11 cellular contexts compared by ENCODE assay signal in genomic region chr2:23375448-23375847, GRCh38. TPM values are rescaled to one million over a fixed set of nuclear protein-coding genes. Genes with fewer than 3 reads are reported as not detected.
DNase-seq lines count a peak whose midpoint lies in the region; ATAC-seq and TF ChIP-seq lines count a peak whose summit lies in the region.
"Had no signal": no experiment of that assay in that cellular context is flagged by ENCODE, and none has a peak within 500 bp of the region (broad histone marks: within the 10 kb centered on the region; RNA-seq: fewer than 3 reads in every experiment).

No MANE protein-coding gene starts in this region.

- no peaks in the 10 kb centered on the region for H4K20me1 ChIP-seq in SK-N-SH (ENCODE audit: insufficient read depth)

- WGBS in SK-N-SH (ENCODE audit: low lambda C conversion rate) = 63% methylated on average over 3 of the region's 3 CpGs

- no peaks in the 10 kb centered on the region for H3K27me3 Mint-ChIP-seq in MCF 10A (ENCODE audit: insufficient read depth, unreplicated experiment)
- peaks cover 24 to 35% of the 10 kb centered on the region in 2 donors for H3K27me3 Mint-ChIP-seq in stimulated activated naive B cell treated with anti-CD40 and anti-IgM and Interleukin-4, amounts not matched to agents 10 μg/mL and 1 μg/mL and 100 μg/mL, for 72 hours

- H3K36me3 Mint-ChIP-seq in MCF 10A (ENCODE audit: insufficient read depth, unreplicated experiment) = no peaks in the 10 kb centered on the region
- no peaks in the 10 kb centered on the region for H3K36me3 Mint-ChIP-seq in stimulated activated naive B cell treated with anti-CD40 and anti-IgM and Interleukin-4, amounts not matched to agents 10 μg/mL and 1 μg/mL and 100 μg/mL, for 72 hours

- H3K36me3 ChIP-seq in breast epithelium (no peaks in the 10 kb centered on the region), SK-N-SH (replicated peaks in 1 of 2; ENCODE audit: control insufficient read depth in 1 of 2, insufficient read depth in 2 of 2, low read length in 1 of 2) (no peaks in the 10 kb centered on the region), right atrium auricular region (no peaks in the 10 kb centered on the region)
- H3K36me3 ChIP-seq: esophagus muscularis mucosa, thoracic aorta had no signal

- H3K4me3 ChIP-seq in breast epithelium (no peak overlapping the region), SK-N-SH (ENCODE audit: low read depth in 2 of 2, low read length in 1 of 2) (no peak overlapping the region), right atrium auricular region (no peak overlapping the region)
- H3K4me3 ChIP-seq: esophagus muscularis mucosa, thoracic aorta had no signal

- no peak overlapping the region for H3K27ac ChIP-seq in breast epithelium
- no peak overlapping the region for H3K27ac ChIP-seq in SK-N-SH (ENCODE audit: low read depth in 2 of 2, low read length in 1 of 2)
- no peak overlapping the region for H3K27ac ChIP-seq in right atrium auricular region
- H3K27ac ChIP-seq: C4-2B, esophagus muscularis mucosa, thoracic aorta had no signal

- BruUV-seq in MCF 10A (replicated peaks; lab: Mats Ljungman, UMichigan) = no TSS peak

- peaks cover 29% of the 10 kb centered on the region for H3K4me1 Mint-ChIP-seq in MCF 10A (ENCODE audit: insufficient read depth, unreplicated experiment)
- H3K4me1 Mint-ChIP-seq in stimulated activated naive B cell treated with anti-CD40 and anti-IgM and Interleukin-4, amounts not matched to agents 10 μg/mL and 1 μg/mL and 100 μg/mL, for 72 hours = peaks cover 4% of the 10 kb centered on the region in 2 donors

- POLR2A ChIA-PET in MCF 10A (lab: Yijun Ruan, JAX) = no interaction called here
- POLR2A ChIA-PET in SK-N-SH (lab: Yijun Ruan, JAX) = no interaction called here

- no peak overlapping the region for H3K4me2 ChIP-seq in SK-N-SH

- CTCF ChIA-PET in MCF 10A (lab: Yijun Ruan, JAX) = interaction anchor here (1.5 to 2.8 kb wide), 2 partner anchors 8 to 25 kb away, joined by 5 to 17 read pairs; no protein-coding TSS in a partner anchor
- CTCF ChIA-PET in SK-N-SH (lab: Yijun Ruan, JAX) = interaction anchor here (1.1 to 2.8 kb wide), 4 partner anchors 15 to 29 kb away, joined by 3 to 10 read pairs (median 6); no protein-coding TSS in a partner anchor

- no peak for TF ChIP-seq POLR2A in breast epithelium (IDR thresholded peaks at IDR 0.05)

- no peak overlapping the region for H3K4me3 Mint-ChIP-seq in MCF 10A (ENCODE audit: unreplicated experiment)
- no peak overlapping the region for H3K4me3 Mint-ChIP-seq in stimulated activated naive B cell treated with anti-CD40 and anti-IgM and Interleukin-4, amounts not matched to agents 10 μg/mL and 1 μg/mL and 100 μg/mL, for 72 hours

- TF ChIP-seq CTCF in MCF 10A (IDR thresholded peaks at IDR 0.05; ENCODE audit: unreplicated experiment) (no peak), breast epithelium (IDR thresholded peaks at IDR 0.05) (no peak), SK-N-SH (IDR thresholded peaks at IDR 0.05) (no peak), right atrium auricular region (IDR thresholded peaks at IDR 0.05) (no peak)

- DNase-seq in MCF 10A (ENCODE audit: unreplicated experiment) = peak; percentile 63
- no peak for DNase-seq in breast epithelium (ENCODE audit: low spot score in 2 of 2)
- peak; percentile 55 for DNase-seq in SK-N-SH
- DNase-seq in stimulated activated naive B cell treated with anti-CD40 and anti-IgM and Interleukin-4, amounts not matched to agents 10 μg/mL and 1 μg/mL and 100 μg/mL, for 72 hours = no peak
- DNase-seq in right atrium auricular region (ENCODE audit: low spot score) = no peak
- DNase-seq in CD1c-positive myeloid dendritic cell (ENCODE audit: extremely low spot score) = no peak
- DNase-seq in stimulated activated CD4-positive, alpha-beta T cell treated with anti-CD3 and anti-CD28 coated beads, Interleukin-2, amount 100 ng/mL, for 24 hours = no peak

- no peaks in the 10 kb centered on the region for H3K79me2 ChIP-seq in SK-N-SH (ENCODE audit: insufficient read depth)

- H2AFZ ChIP-seq in SK-N-SH (ENCODE audit: low read depth) = no peak overlapping the region

- intact Hi-C loops in MCF 10A (cut with micrococcal nuclease) = no loop called here
- intact Hi-C loops in breast epithelium (cut with DNase I; ENCODE audit: low total_unique reads) = no loop called here

- H3K27ac Mint-ChIP-seq in MCF 10A (ENCODE audit: low read depth, unreplicated experiment) = no peak overlapping the region
- no peak overlapping the region for H3K27ac Mint-ChIP-seq in stimulated activated naive B cell treated with anti-CD40 and anti-IgM and Interleukin-4, amounts not matched to agents 10 μg/mL and 1 μg/mL and 100 μg/mL, for 72 hours

- H3F3A ChIP-seq in SK-N-SH (replicated peaks; ENCODE audit: insufficient read depth) = no peaks in the 10 kb centered on the region

- no peaks in the 10 kb centered on the region for H3K9me2 ChIP-seq in SK-N-SH

- H3K27me3 ChIP-seq in breast epithelium = peaks cover 0 to 4% of the 10 kb centered on the region in 2 donors
- H3K27me3 ChIP-seq in SK-N-SH (ENCODE audit: insufficient read depth) = no peaks in the 10 kb centered on the region
- no peaks in the 10 kb centered on the region for H3K27me3 ChIP-seq in right atrium auricular region
- H3K27me3 ChIP-seq: esophagus muscularis mucosa had no signal

- peak; percentile 28 for ATAC-seq in HG03108 (IDR thresholded peaks at IDR 0.05; ENCODE audit: unreplicated experiment)
- ATAC-seq in stimulated activated naive B cell treated with anti-CD40 and anti-IgM and Interleukin-4, amounts not matched to agents 10 μg/mL and 1 μg/mL and 100 μg/mL, for 72 hours (replicated peaks) = peak; percentile 53 to 79

- H3K9ac ChIP-seq in SK-N-SH = no peak overlapping the region

- no peak for TF ChIP-seq EP300 in SK-N-SH (IDR thresholded peaks at IDR 0.05; ENCODE audit: borderline replicate concordance in 1 of 2, low read depth in 1 of 2, low read length in 1 of 2)

- no peak for TF ChIP-seq RAD21 in SK-N-SH (IDR thresholded peaks at IDR 0.05; ENCODE audit: low read length)

- no peaks in the 10 kb centered on the region for H3K4me1 ChIP-seq in breast epithelium
- H3K4me1 ChIP-seq in SK-N-SH (ENCODE audit: control insufficient read depth in 1 of 2, insufficient read depth in 2 of 2, low read depth in 1 of 2, low read length in 1 of 2) = no peaks in the 10 kb centered on the region; a peak in 1 of 4 replicates
- H3K4me1 ChIP-seq in right atrium auricular region = peaks cover 0 to under 1% of the 10 kb centered on the region in 2 donors

- no peaks in the 10 kb centered on the region for H3K9me3 Mint-ChIP-seq in MCF 10A (ENCODE audit: unreplicated experiment)
- peaks cover 0 to 4% of the 10 kb centered on the region in 2 donors for H3K9me3 Mint-ChIP-seq in stimulated activated naive B cell treated with anti-CD40 and anti-IgM and Interleukin-4, amounts not matched to agents 10 μg/mL and 1 μg/mL and 100 μg/mL, for 72 hours

- H3K9me3 ChIP-seq in breast epithelium = no peaks in the 10 kb centered on the region
- no peaks in the 10 kb centered on the region for H3K9me3 ChIP-seq in SK-N-SH
- H3K9me3 ChIP-seq in right atrium auricular region = no peaks in the 10 kb centered on the region
- H3K9me3 ChIP-seq: thoracic aorta had no signal

TF ChIP-seq in SK-N-SH, 30 proteins besides CTCF, POLR2A, EP300 and RAD21:
- TF ChIP-seq, protein P1, sequence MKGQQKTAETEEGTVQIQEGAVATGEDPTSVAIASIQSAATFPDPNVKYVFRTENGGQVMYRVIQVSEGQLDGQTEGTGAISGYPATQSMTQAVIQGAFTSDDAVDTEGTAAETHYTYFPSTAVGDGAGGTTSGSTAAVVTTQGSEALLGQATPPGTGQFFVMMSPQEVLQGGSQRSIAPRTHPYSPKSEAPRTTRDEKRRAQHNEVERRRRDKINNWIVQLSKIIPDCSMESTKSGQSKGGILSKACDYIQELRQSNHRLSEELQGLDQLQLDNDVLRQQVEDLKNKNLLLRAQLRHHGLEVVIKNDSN (IDR thresholded peaks at IDR 0.05; ENCODE audit: borderline replicate concordance, low read depth) = peak; percentile 79
- no peak for TF ChIP-seq JUND (IDR thresholded peaks at IDR 0.05)
- no peak for TF ChIP-seq NRF1 (IDR thresholded peaks at IDR 0.05; ENCODE audit: low read depth, low read length)
- no peak for TF ChIP-seq EZH2phosphoT487 (IDR thresholded peaks at IDR 0.05; ENCODE audit: borderline replicate concordance, low read depth)
- TF ChIP-seq USF2 (IDR thresholded peaks at IDR 0.05; ENCODE audit: borderline replicate concordance, low read depth, low read length) = no peak

RNA-seq across cellular contexts. Expression of gene KLHL29, which starts 9.5 kb away (rescaled TPM):
- total RNA-seq in MCF 10A (2022) (36.3 and 43.1 TPM in 2 replicates), breast epithelium (10 to 100 TPM in 2 of 3 donors, 1 to 10 TPM in 1; 4.5 to 20.9 (median 14.7) TPM), right atrium auricular region (1 to 10 TPM; 2.0 to 4.2 TPM)
- 4.2 and 4.6 TPM in 2 replicates for polyA plus RNA-seq in SK-N-SH (2012; rRNA removed)
- 2.9 and 3.8 TPM in 2 replicates for polyA plus RNA-seq in SK-N-SH (2012; cell fraction: cytosol; rRNA removed)
- polyA plus RNA-seq in SK-N-SH (2012; cell fraction: nucleus; rRNA removed) = 17.7 and 21.5 TPM in 2 replicates

Comparison
In these comparisons a context has a peak if more than half of its experiments do, and no peak if none do; other contexts are left out.
1. DNase-seq: peak in MCF 10A (single experiment) and SK-N-SH (single experiment); none in breast epithelium (0 of 2), stimulated activated naive B cell treated with anti-CD40 and anti-IgM and Interleukin-4, amounts not matched to agents 10 μg/mL and 1 μg/mL and 100 μg/mL, for 72 hours (single experiment), right atrium auricular region (single experiment), CD1c-positive myeloid dendritic cell (single experiment) and stimulated activated CD4-positive, alpha-beta T cell treated with anti-CD3 and anti-CD28 coated beads, Interleukin-2, amount 100 ng/mL, for 24 hours (0 of 2).